Comparison of ENCODE assay signal across 8 cellular contexts in genomic region chr5:38780950-38781349, GRCh38.
DNase-seq lines count a peak whose midpoint lies in the region; ATAC-seq, FAIRE-seq and TF ChIP-seq lines count a peak whose summit lies in the region.

No MANE protein-coding gene starts in this region.

- H3K9me3 ChIP-seq in T-helper 17 cell (ENCODE audit: control insufficient read depth, low read length, poor library complexity, severe bottlenecking): no peaks in the 10 kb centered on the region

- H3K4me3 ChIP-seq in fibroblast of pulmonary artery (replicated peaks; ENCODE audit: low read depth, low read length): no peak overlapping the region

- no peak overlapping the region for H3K27ac Mint-ChIP-seq in T-helper 17 cell

- no peaks in the 10 kb centered on the region for H3K4me1 Mint-ChIP-seq in T-helper 17 cell

- peak; percentile 54 for TF ChIP-seq CTCF in fibroblast of pulmonary artery (IDR thresholded peaks at IDR 0.05; ENCODE audit: low read length, missing control alignments)

- ATAC-seq in HG02970 (IDR thresholded peaks at IDR 0.05; ENCODE audit: low FRiP score, unreplicated experiment) (no peak), T-helper 17 cell (no peak)

- intact Hi-C loops in posterior cingulate gyrus (cut with DNase I): no loop called here

- in situ Hi-C loops in G401 (cut with HindIII; ENCODE audit: low sequenced_read_pairs): no loop called here

- peaks cover 15% of the 10 kb centered on the region for H3K27me3 Mint-ChIP-seq in T-helper 17 cell

- H3K4me3 Mint-ChIP-seq in T-helper 17 cell: no peak overlapping the region

- peaks cover 2% of the 10 kb centered on the region for H3K36me3 Mint-ChIP-seq in T-helper 17 cell (ENCODE audit: low read depth)

- DNase-seq in G401 (ENCODE audit: low spot score) (peak; percentile 50), RCC 7860 (ENCODE audit: low spot score) (peak; percentile 29), fibroblast of pulmonary artery (ENCODE audit: low read depth) (peak; percentile 91), posterior cingulate gyrus (peak in 8 of 10 donors; percentile 16 to 89 (median 38)), activated gamma-delta T cell (lab: John Stamatoyannopoulos, UW) (no peak), T-helper 17 cell (no peak)
- no peak for DNase-seq in activated CD8-positive, alpha-beta memory T cell treated with anti-CD3 and anti-CD28 coated beads, Interleukin-2, amount 50 U/mL, for 4 hours

- no peak for FAIRE-seq in RCC 7860 (lab: Jason Lieb, UNC)

Comparison
In these comparisons a context has a peak if more than half of its experiments do, and no peak if none do; other contexts are left out.
1. DNase-seq: peak in G401 (single experiment), RCC 7860 (single experiment), fibroblast of pulmonary artery (single experiment) and posterior cingulate gyrus (8 of 10); none in activated CD8-positive, alpha-beta memory T cell treated with anti-CD3 and anti-CD28 coated beads, Interleukin-2, amount 50 U/mL, for 4 hours (single experiment), activated gamma-delta T cell (single experiment) and T-helper 17 cell (0 of 3).